24 cellular contexts compared by ENCODE assay signal in the genomic region with DNA sequence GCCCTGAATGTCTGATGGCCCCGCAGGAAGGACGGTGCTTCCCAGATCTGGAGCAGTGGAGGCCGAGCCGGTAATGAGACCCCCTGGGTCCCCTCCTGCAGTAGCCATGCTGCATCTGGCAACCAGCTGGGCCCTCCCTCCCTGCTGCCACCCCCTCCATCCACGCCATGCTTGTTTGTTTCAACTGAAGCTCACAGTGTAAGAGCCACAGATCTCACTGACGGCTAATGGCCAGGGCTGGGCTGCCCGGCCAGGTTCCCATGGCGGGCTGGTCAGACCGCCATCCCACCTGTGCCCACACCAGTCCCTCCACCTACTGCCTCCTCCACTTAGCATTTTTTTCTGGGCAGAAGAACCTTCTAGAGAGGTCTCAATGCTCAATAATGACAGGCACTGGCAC.
DNase-seq lines count a peak whose midpoint lies in the region; ATAC-seq and TF ChIP-seq lines count a peak whose summit lies in the region.
"Had no signal": no experiment of that assay in that cellular context is flagged by ENCODE, and none has a peak within 500 bp of the region (broad histone marks: within the 10 kb centered on the region; RNA-seq: fewer than 3 reads in every experiment).

No MANE protein-coding gene starts in this region.

- no peak overlapping the region for H3K4me3 ChIP-seq in MM.1S (ENCODE audit: low read length)
- H3K4me3 ChIP-seq: gastroesophageal sphincter, left ventricle myocardium inferior, right lobe of liver had no signal

- no peaks in the 10 kb centered on the region for H4K20me1 ChIP-seq in MM.1S (ENCODE audit: insufficient read depth, low read length)

- peak overlapping the region; percentile 86; the same call in 1 of the 2 replicates for H3K4me2 ChIP-seq in MM.1S (ENCODE audit: low read depth, low read length)

- H2AFZ ChIP-seq in MM.1S (ENCODE audit: low read length) = 0 out of 2 replicates have a peak overlapping the region, but pooled peaks have one; percentile 13

- no peaks in the 10 kb centered on the region for H3K36me3 ChIP-seq in MM.1S (replicated peaks; ENCODE audit: insufficient read depth, low read length)
- H3K36me3 ChIP-seq: gastroesophageal sphincter, left ventricle myocardium inferior, right lobe of liver had no signal

- peaks cover 5% of the 10 kb centered on the region for H3K9me3 Mint-ChIP-seq in activated naive CD8-positive, alpha-beta T cell treated with anti-CD3 and anti-CD28 coated beads, Interleukin-2, amount 10 ng/mL, durations not matched to agents 7 days and 5 days
- H3K9me3 Mint-ChIP-seq in activated naive CD8-positive, alpha-beta T cell treated with anti-CD3 and anti-CD28 coated beads for 36 hours = peaks cover 3% of the 10 kb centered on the region
- H3K9me3 Mint-ChIP-seq in glutamatergic neuron (ENCODE audit: unreplicated experiment) = peaks cover 6% of the 10 kb centered on the region

- no peaks in the 10 kb centered on the region for H3K79me2 ChIP-seq in MM.1S (ENCODE audit: low read length)

- no peak for ATAC-seq in activated naive CD8-positive, alpha-beta T cell treated with anti-CD3 and anti-CD28 coated beads, Interleukin-2, amount 10 ng/mL, durations not matched to agents 7 days and 5 days (ENCODE audit: low read depth)
- ATAC-seq: gastroesophageal sphincter, right lobe of liver had no signal

- no peaks in the 10 kb centered on the region for H3K9me2 ChIP-seq in MM.1S (replicated peaks; ENCODE audit: insufficient read depth, low read length)

- no peaks in the 10 kb centered on the region for H3K27me3 ChIP-seq in MM.1S (replicated peaks; ENCODE audit: insufficient read depth, low read length)
- H3K27me3 ChIP-seq: gastroesophageal sphincter, right lobe of liver had no signal

- H3K36me3 Mint-ChIP-seq in activated naive CD8-positive, alpha-beta T cell treated with anti-CD3 and anti-CD28 coated beads, Interleukin-2, amount 10 ng/mL, durations not matched to agents 7 days and 5 days = no peaks in the 10 kb centered on the region
- peaks cover 3% of the 10 kb centered on the region for H3K36me3 Mint-ChIP-seq in activated naive CD8-positive, alpha-beta T cell treated with anti-CD3 and anti-CD28 coated beads for 36 hours
- H3K36me3 Mint-ChIP-seq in glutamatergic neuron (ENCODE audit: unreplicated experiment) = no peaks in the 10 kb centered on the region

- POLR2A ChIA-PET in activated naive CD8-positive, alpha-beta T cell treated with anti-CD3 and anti-CD28 coated beads, Interleukin-2, amount 10 ng/mL, durations not matched to agents 7 days and 5 days (lab: Charles Lee) = interaction anchor here (1.5 kb wide), 1 partner anchor 10 kb away, joined by 6 read pairs; no protein-coding TSS in a partner anchor

- H3K9me3 ChIP-seq in MM.1S (replicated peaks; ENCODE audit: insufficient read depth, low read length) = no peaks in the 10 kb centered on the region
- H3K9me3 ChIP-seq: gastroesophageal sphincter, right lobe of liver had no signal

- H3K27me3 Mint-ChIP-seq in activated naive CD8-positive, alpha-beta T cell treated with anti-CD3 and anti-CD28 coated beads, Interleukin-2, amount 10 ng/mL, durations not matched to agents 7 days and 5 days = peaks cover 16% of the 10 kb centered on the region
- H3K27me3 Mint-ChIP-seq in activated naive CD8-positive, alpha-beta T cell treated with anti-CD3 and anti-CD28 coated beads for 36 hours = peaks cover 3% of the 10 kb centered on the region
- H3K27me3 Mint-ChIP-seq in glutamatergic neuron (ENCODE audit: unreplicated experiment) = peaks cover 10% of the 10 kb centered on the region

- peaks cover 39% of the 10 kb centered on the region for H3K4me1 ChIP-seq in MM.1S (ENCODE audit: low read length)
- H3K4me1 ChIP-seq: right lobe of liver had no signal

- TF ChIP-seq CTCF in MM.1S (IDR thresholded peaks at IDR 0.05; ENCODE audit: low read length) (no peak), glutamatergic neuron (IDR thresholded peaks at IDR 0.05; ENCODE audit: partially characterized antibody, unreplicated experiment) (no peak)

- H3K27ac Mint-ChIP-seq in activated naive CD8-positive, alpha-beta T cell treated with anti-CD3 and anti-CD28 coated beads, Interleukin-2, amount 10 ng/mL, durations not matched to agents 7 days and 5 days = no peak overlapping the region
- no peak overlapping the region for H3K27ac Mint-ChIP-seq in activated naive CD8-positive, alpha-beta T cell treated with anti-CD3 and anti-CD28 coated beads for 36 hours
- peak overlapping the region; percentile 17 for H3K27ac Mint-ChIP-seq in glutamatergic neuron (ENCODE audit: unreplicated experiment)
- H3K27ac Mint-ChIP-seq: activated CD4-positive, alpha-beta T cell treated with anti-CD3 and anti-CD28 coated beads, Interleukin-2, amount 10 ng/mL, durations not matched to agents 7 days and 5 days; nephron progenitor cell had no signal

- H3F3A ChIP-seq in MM.1S (ENCODE audit: insufficient read depth, low read length) = peaks cover 31% of the 10 kb centered on the region

- peaks cover 42% of the 10 kb centered on the region for H3K4me1 Mint-ChIP-seq in activated naive CD8-positive, alpha-beta T cell treated with anti-CD3 and anti-CD28 coated beads, Interleukin-2, amount 10 ng/mL, durations not matched to agents 7 days and 5 days
- peaks cover 47% of the 10 kb centered on the region for H3K4me1 Mint-ChIP-seq in activated naive CD8-positive, alpha-beta T cell treated with anti-CD3 and anti-CD28 coated beads for 36 hours
- peaks cover 22% of the 10 kb centered on the region for H3K4me1 Mint-ChIP-seq in glutamatergic neuron (ENCODE audit: low read depth, unreplicated experiment)

- no peak overlapping the region for H3K9ac ChIP-seq in MM.1S (ENCODE audit: low read length)

- H3K4me3 Mint-ChIP-seq in activated naive CD8-positive, alpha-beta T cell treated with anti-CD3 and anti-CD28 coated beads, Interleukin-2, amount 10 ng/mL, durations not matched to agents 7 days and 5 days = peak overlapping the region; percentile 5
- no peak overlapping the region for H3K4me3 Mint-ChIP-seq in activated naive CD8-positive, alpha-beta T cell treated with anti-CD3 and anti-CD28 coated beads for 36 hours
- no peak overlapping the region for H3K4me3 Mint-ChIP-seq in glutamatergic neuron (ENCODE audit: unreplicated experiment)
- H3K4me3 Mint-ChIP-seq: activated CD4-positive, alpha-beta T cell treated with anti-CD3 and anti-CD28 coated beads, Interleukin-2, amount 10 ng/mL, durations not matched to agents 7 days and 5 days; nephron progenitor cell; stimulated activated naive CD8-positive, alpha-beta T cell treated with anti-CD3 and anti-CD28 coated beads, Interleukin-15, Interleukin-2, amounts not matched to agents 100 ng/mL and 50 ng/mL, for 24 hours had no signal

- H3K27ac ChIP-seq in MM.1S (ENCODE audit: low read length) = peak overlapping the region; percentile 98; the same call in 1 of the 2 replicates
- H3K27ac ChIP-seq: gastroesophageal sphincter, left ventricle myocardium inferior, right lobe of liver had no signal

- no peak for DNase-seq in activated naive CD8-positive, alpha-beta T cell treated with anti-CD3 and anti-CD28 coated beads, Interleukin-2, amount 10 ng/mL, durations not matched to agents 7 days and 5 days
- DNase-seq in activated naive CD8-positive, alpha-beta T cell treated with anti-CD3 and anti-CD28 coated beads for 36 hours = no peak
- no peak for DNase-seq in MM.1S
- DNase-seq in glutamatergic neuron = peak; percentile 45
- DNase-seq in activated gamma-delta T cell treated with Interleukin-2 at 50 U/mL for 16 hours = no peak
- DNase-seq in NCI-H524 treated with DMSO at 0.1 percent for 48 hours (lab: John Stamatoyannopoulos, UW) = no peak
- no peak for DNase-seq in NK-92 treated with Interleukin-12 subunit alpha and Interleukin-12 subunit beta, amount 100 ng/mL, for 24 hours (lab: John Stamatoyannopoulos, UW)
- DNase-seq: activated CD4-positive, alpha-beta T cell treated with anti-CD3 and anti-CD28 coated beads, Interleukin-2, amount 10 ng/mL, durations not matched to agents 7 days and 5 days; activated CD8-positive, alpha-beta memory T cell treated with anti-CD3 and anti-CD28 coated beads, Interleukin-2, amount 50 U/mL, for 48 hours; central memory CD4-positive, alpha-beta T cell; dermis blood vessel endothelial cell; hypothalamus; KG1; left ventricle myocardium inferior; midbrain; MV-4-11; NCI-H146; NCI-H524; nephron progenitor cell; right lobe of liver; RPMI8226; T-helper 2 cell had no signal
